ENCODE assay signal across 12 cellular contexts in the genomic region with DNA sequence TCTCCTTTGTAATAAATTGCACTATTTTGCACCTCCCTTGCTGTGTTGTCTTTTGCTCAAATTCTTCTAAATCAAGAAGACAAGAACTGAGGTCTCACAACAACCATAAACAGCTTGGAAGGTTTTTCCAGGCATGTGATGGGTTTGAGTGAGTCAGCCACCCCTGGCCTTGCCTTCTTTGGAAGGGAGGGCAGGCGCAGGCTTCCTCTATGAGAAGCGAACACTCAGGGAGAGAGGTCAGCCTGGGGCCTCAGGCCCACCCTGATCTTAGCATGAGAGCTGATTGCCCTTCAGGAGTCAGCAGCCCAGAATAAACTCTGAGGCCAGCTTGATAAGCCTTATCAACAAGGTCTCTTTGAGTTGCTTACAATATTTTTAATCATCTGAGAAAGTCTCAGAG. TPM values are rescaled to one million over a fixed set of nuclear protein-coding genes. Genes with fewer than 3 reads are reported as not detected.
DNase-seq lines count a peak whose midpoint lies in the region; ATAC-seq and TF ChIP-seq lines count a peak whose summit lies in the region.
"Had no signal": no experiment of that assay in that cellular context is flagged by ENCODE, and none has a peak within 500 bp of the region (broad histone marks: within the 10 kb centered on the region; RNA-seq: fewer than 3 reads in every experiment).

No MANE protein-coding gene starts in this region.

- no peak overlapping the region for H2AFZ ChIP-seq in mesenchymal stem cell (ENCODE audit: low read depth, low read length)

- intact Hi-C loops in esophagus squamous epithelium (cut with DNase I) (no loop called here), testis (cut with DNase I; ENCODE audit: low total_unique reads) (no loop called here)

- H3K18ac ChIP-seq in mesenchymal stem cell (ENCODE audit: low read depth in 1 of 2, low read length in 2 of 2) = peak overlapping the region in 1 of 2 experiments; percentile 56

- TF ChIP-seq CTCF in esophagus squamous epithelium (IDR thresholded peaks at IDR 0.05) (no peak), testis (IDR thresholded peaks at IDR 0.05) (no peak)

- H3K4me2 ChIP-seq in mesenchymal stem cell (ENCODE audit: low read length, poor library complexity, severe bottlenecking) = no peak overlapping the region

- DNase-seq in LHCN-M2 (ENCODE audit: low read depth) (peak; percentile 26), esophagus squamous epithelium (lab: John Stamatoyannopoulos, UW) (no peak), mesenchymal stem cell (peak; percentile 88), testis (peak; percentile 50), AG08396 (ENCODE audit: low spot score) (no peak), SJCRH30 (no peak)
- DNase-seq in activated CD4-positive, CD25-positive, alpha-beta regulatory T cell treated with anti-CD3 and anti-CD28 coated beads, Interleukin-2, amount 50 U/mL, for 72 hours = no peak
- DNase-seq: activated T-cell treated with anti-CD3 and anti-CD28 coated beads, Interleukin-2, amount 50 U/mL, for 72 hours; naive thymus-derived CD8-positive, alpha-beta T cell; WERI-Rb-1 had no signal

- no peak overlapping the region for H4K8ac ChIP-seq in mesenchymal stem cell (ENCODE audit: low read length)

- H3K14ac ChIP-seq in mesenchymal stem cell (ENCODE audit: low read length in 2 of 2) = no peak overlapping the region

- no peak for TF ChIP-seq POLR2A in esophagus squamous epithelium (IDR thresholded peaks at IDR 0.05)
- no peak for TF ChIP-seq POLR2A in testis (IDR thresholded peaks at IDR 0.05)

- H3K27me3 ChIP-seq in esophagus squamous epithelium (no peaks in the 10 kb centered on the region), mesenchymal stem cell (ENCODE audit: control insufficient read depth in 1 of 2, insufficient read depth in 1 of 2, low read length in 2 of 2) (no peaks in the 10 kb centered on the region), testis (no peaks in the 10 kb centered on the region), SJCRH30 (no peaks in the 10 kb centered on the region)

- ATAC-seq in HG03439 (IDR thresholded peaks at IDR 0.05; ENCODE audit: unreplicated experiment) = no peak
- ATAC-seq: activated T-cell treated with anti-CD3 and anti-CD28 coated beads, Interleukin-2, amount 50 U/mL, for 72 hours; naive thymus-derived CD8-positive, alpha-beta T cell had no signal

- H2BK12ac ChIP-seq in mesenchymal stem cell (ENCODE audit: low read length in 2 of 2) = no peak overlapping the region

- H2AK5ac ChIP-seq in mesenchymal stem cell (ENCODE audit: low read length, severe bottlenecking) = no peak overlapping the region

- no peak overlapping the region for H4K91ac ChIP-seq in mesenchymal stem cell (ENCODE audit: low read length)

- no peaks in the 10 kb centered on the region for H3K79me1 ChIP-seq in mesenchymal stem cell (replicated peaks; ENCODE audit: low read length, poor library complexity, severe bottlenecking)

- H3K4me3 ChIP-seq in esophagus squamous epithelium (no peak overlapping the region), mesenchymal stem cell (ENCODE audit: insufficient read depth in 1 of 2, low read depth in 1 of 2, low read length in 2 of 2) (peak overlapping the region in 1 of 2 experiments; percentile 29), testis (no peak overlapping the region), SJCRH30 (no peak overlapping the region)
- H3K4me3 ChIP-seq: coronary artery had no signal

- H2BK5ac ChIP-seq in mesenchymal stem cell (ENCODE audit: low read depth, low read length, poor library complexity, severe bottlenecking) = no peak overlapping the region

- peak overlapping the region; percentile 83 for H3K9ac ChIP-seq in mesenchymal stem cell (ENCODE audit: low read length)

- H3K36me3 ChIP-seq in esophagus squamous epithelium = no peaks in the 10 kb centered on the region
- H3K36me3 ChIP-seq in mesenchymal stem cell (ENCODE audit: control insufficient read depth in 1 of 2, insufficient read depth in 2 of 2, low read depth in 1 of 2, low read length in 2 of 2) = peaks cover 0 to 7% of the 10 kb centered on the region in 2 experiments
- H3K36me3 ChIP-seq in testis (ENCODE audit: low read depth, missing control alignments) = no peaks in the 10 kb centered on the region
- no peaks in the 10 kb centered on the region for H3K36me3 ChIP-seq in SJCRH30
- H3K36me3 ChIP-seq: WERI-Rb-1 had no signal

- H2BK15ac ChIP-seq in mesenchymal stem cell (ENCODE audit: low read depth, poor library complexity, severe bottlenecking) = no peak overlapping the region

- H2BK120ac ChIP-seq in mesenchymal stem cell (ENCODE audit: low read depth, low read length) = no peak overlapping the region

- 61 to 85% methylated on average over 2 of the region's 2 CpGs for WGBS in esophagus squamous epithelium, 2 donors
- WGBS in mesenchymal stem cell = 6% methylated on average over 2 of the region's 2 CpGs
- WGBS in testis, 2 donors = 39% methylated on average over 2 of the region's 2 CpGs

- H3K27ac ChIP-seq in esophagus squamous epithelium (peak overlapping the region; percentile 4 to 63 (median 52)), mesenchymal stem cell (ENCODE audit: low read length, poor library complexity, severe bottlenecking) (peak overlapping the region; percentile 23), testis (peak overlapping the region; percentile 9 to 61), SJCRH30 (no peak overlapping the region)
- H3K27ac ChIP-seq: WERI-Rb-1 had no signal

- H3K4ac ChIP-seq in mesenchymal stem cell (ENCODE audit: low read depth in 1 of 2, low read length in 2 of 2) = no peak overlapping the region

- H3K23ac ChIP-seq in mesenchymal stem cell (ENCODE audit: low read length in 2 of 2) = no peak overlapping the region

- H3K9me3 ChIP-seq in esophagus squamous epithelium = no peaks in the 10 kb centered on the region
- H3K9me3 ChIP-seq in mesenchymal stem cell (ENCODE audit: control insufficient read depth, low read length) = no peaks in the 10 kb centered on the region
- H3K9me3 ChIP-seq in testis = no peaks in the 10 kb centered on the region
- no peaks in the 10 kb centered on the region for H3K9me3 ChIP-seq in SJCRH30 (replicated peaks)

- H3K4me1 ChIP-seq in esophagus squamous epithelium = peaks cover 10 to 25% (median 13%) of the 10 kb centered on the region in 3 donors
- H3K4me1 ChIP-seq in mesenchymal stem cell (ENCODE audit: control insufficient read depth, insufficient read depth, low read depth, low read length) = peaks cover 15% of the 10 kb centered on the region
- H3K4me1 ChIP-seq in testis = peaks cover 34% of the 10 kb centered on the region
- H3K4me1 ChIP-seq in SJCRH30 = no peaks in the 10 kb centered on the region

RNA-seq across cellular contexts. Expression of a gene that starts 31.6 kb away (rescaled TPM):
- total RNA-seq in LHCN-M2 (2014; rRNA removed) (3.2 and 3.5 TPM in 2 replicates), esophagus squamous epithelium (10 to 100 TPM in 1 of 4 donors, 1 to 10 TPM in 3; 1.3 to 14.3 (median 6.8) TPM), testis (1 to 10 TPM; 4.5 to 7.2 TPM)
- 1.7 TPM for polyA plus RNA-seq in LHCN-M2 (2012)
- polyA plus RNA-seq in mesenchymal stem cell (2013, experiment 1 of 2) = 71.1 TPM
- polyA plus RNA-seq in mesenchymal stem cell (2013, experiment 2 of 2) = 71.6 TPM
- polyA plus RNA-seq in testis (ENCODE audit: insufficient read depth, low read depth, low replicate concordance) = 7.0 TPM
- not detected in 2 replicates for total RNA-seq in SJCRH30 (2014; rRNA removed; shearing (Covaris generic))
- total RNA-seq: naive thymus-derived CD8-positive, alpha-beta T cell had no signal
- polyA plus RNA-seq: naive thymus-derived CD8-positive, alpha-beta T cell had no signal

Comparison
In these comparisons a context has a peak if more than half of its experiments do, and no peak if none do; other contexts are left out.
1. DNase-seq: peak in LHCN-M2 (single experiment), mesenchymal stem cell (single experiment) and testis (single experiment); none in esophagus squamous epithelium (single experiment), AG08396 (single experiment), activated CD4-positive, CD25-positive, alpha-beta regulatory T cell treated with anti-CD3 and anti-CD28 coated beads, Interleukin-2, amount 50 U/mL, for 72 hours (single experiment) and SJCRH30 (0 of 2).